Comparison of ENCODE assay signal across 1 cellular context in the genomic region with DNA sequence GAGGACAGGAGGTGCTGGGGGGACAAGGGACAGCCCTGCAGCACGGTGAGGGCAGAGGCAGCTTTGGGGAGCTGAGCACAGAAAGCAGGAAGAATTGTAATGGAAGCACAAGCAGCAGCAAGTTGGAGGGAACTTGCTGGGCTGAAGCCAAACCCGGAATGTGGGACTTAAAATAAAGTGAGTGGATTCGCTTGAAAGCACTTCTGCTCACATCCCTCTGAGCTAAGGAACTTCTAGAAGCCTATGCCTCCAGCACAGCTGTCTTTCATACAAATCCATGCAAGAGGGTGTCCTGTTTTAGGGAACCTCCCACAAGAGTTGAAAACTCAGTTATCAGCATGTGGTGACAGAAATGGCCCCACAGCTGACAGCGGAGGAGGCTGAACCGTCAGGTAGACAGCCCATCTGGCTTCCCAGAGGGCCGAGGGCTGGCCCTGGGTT.
TF ChIP-seq lines count a peak whose summit lies in the region.

No MANE protein-coding gene starts in this region.

TF ChIP-seq in K562, 482 proteins besides CTCF, POLR2A, EP300 and RAD21 (continued from another document):
- TF ChIP-seq TFAP4 (CRISPR knock-in tag; IDR thresholded peaks at IDR 0.05; ENCODE audit: borderline replicate concordance), result peak; percentile 77; the same call in 1 of the 2 replicates
- TF ChIP-seq MEIS2 (IDR thresholded peaks at IDR 0.05; ENCODE audit: partially characterized antibody), result peak; percentile 77
- no peak for TF ChIP-seq EZH2 (IDR thresholded peaks at IDR 0.05; ENCODE audit: borderline replicate concordance, low read depth, low read length)
